In the genomic region with DNA sequence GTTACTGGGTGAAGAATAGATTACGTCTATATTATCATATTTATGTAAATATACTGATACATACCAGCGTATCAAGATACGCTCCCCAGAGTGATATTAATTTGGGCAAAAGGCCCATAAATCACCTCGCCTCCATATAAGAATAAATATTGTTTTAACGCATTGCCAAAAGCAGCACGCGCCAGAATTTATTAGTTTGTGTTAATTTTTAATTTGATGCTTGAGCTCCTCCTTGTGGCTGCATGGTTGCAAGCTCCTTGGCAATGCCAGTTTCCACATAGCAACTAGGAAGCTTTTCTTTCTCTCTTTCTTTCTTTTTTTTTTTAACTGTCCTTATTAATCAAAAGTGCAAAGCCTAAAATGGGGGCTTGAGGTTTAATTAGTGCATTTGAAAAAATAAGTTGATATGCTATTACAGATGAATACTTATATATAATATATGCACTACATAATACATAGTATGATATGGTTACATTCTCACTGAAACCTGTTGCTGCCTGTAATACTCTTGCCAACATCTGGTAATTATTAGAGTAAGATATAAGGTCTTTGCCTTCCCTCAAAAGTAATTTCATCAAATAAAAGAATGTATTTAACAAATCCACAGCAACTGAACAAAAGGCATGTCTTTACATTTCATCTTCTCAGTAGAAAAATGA, we compare ENCODE assay signal across 1 cellular context.
TF ChIP-seq lines count a peak whose summit lies in the region.

No MANE protein-coding gene starts in this region.

TF ChIP-seq in IMR-90, 13 proteins besides CTCF, POLR2A, EP300 and RAD21 (continued from another document):
- peak; percentile 48 for TF ChIP-seq SMC3 (IDR thresholded peaks at IDR 0.05; ENCODE audit: low read depth, low read length)
